Comparison of ENCODE assay signal across 20 cellular contexts in genomic region chr3:141442914-141443313, GRCh38. TPM values are rescaled to one million over a fixed set of nuclear protein-coding genes. Genes with fewer than 3 reads are reported as not detected.
DNase-seq lines count a peak whose midpoint lies in the region; ATAC-seq, FAIRE-seq and TF ChIP-seq lines count a peak whose summit lies in the region.
"Had no signal": no experiment of that assay in that cellular context is flagged by ENCODE, and none has a peak within 500 bp of the region (broad histone marks: within the 10 kb centered on the region; RNA-seq: fewer than 3 reads in every experiment).

No MANE protein-coding gene starts in this region.

- H3K4me3 ChIP-seq in GM23248 (no peak overlapping the region), lower lobe of right lung (no peak overlapping the region), smooth muscle cell (no peak overlapping the region), Karpas-422 (ENCODE audit: low read length) (no peak overlapping the region)
- H3K4me3 ChIP-seq: spleen had no signal

- H3K27ac ChIP-seq in GM23248 (peak overlapping the region; percentile 53; the same call in 1 of the 2 replicates), lower lobe of right lung (peak overlapping the region; percentile 63), smooth muscle cell (ENCODE audit: low read depth) (peak overlapping the region; percentile 13), Karpas-422 (ENCODE audit: low read length) (no peak overlapping the region)
- H3K27ac ChIP-seq: KMS-11 had no signal

- H3K79me2 ChIP-seq in GM23248 (ENCODE audit: insufficient read depth): peaks cover 90% of the 10 kb centered on the region
- no peaks in the 10 kb centered on the region for H3K79me2 ChIP-seq in smooth muscle cell (ENCODE audit: low read depth)
- no peaks in the 10 kb centered on the region for H3K79me2 ChIP-seq in Karpas-422 (ENCODE audit: low read length)

- H3F3A ChIP-seq in GM23248 (ENCODE audit: insufficient read depth): peaks cover 89% of the 10 kb centered on the region
- peaks cover 14% of the 10 kb centered on the region for H3F3A ChIP-seq in smooth muscle cell (ENCODE audit: low read depth)

- H3K9ac ChIP-seq in GM23248: no peak overlapping the region
- no peak overlapping the region for H3K9ac ChIP-seq in smooth muscle cell (ENCODE audit: low read depth)
- no peak overlapping the region for H3K9ac ChIP-seq in Karpas-422 (ENCODE audit: low read length)
- H3K9ac ChIP-seq: KMS-11 had no signal

- no peak for ATAC-seq in lower lobe of right lung
- ATAC-seq: activated T-helper 17 cell treated with anti-CD3 and anti-CD28 coated beads, Interleukin-2, amount 50 U/mL, for 72 hours; stimulated activated effector memory CD8-positive, alpha-beta T cell treated with anti-CD3 and anti-CD28 coated beads, Interleukin-12 subunit alpha, Interleukin-12 subunit beta, amount 100 ng/mL, for 72 hours had no signal

- WGBS in GM23248 (ENCODE audit: low coverage in 1 of 2, low lambda C conversion rate in 2 of 2, missing lambda C conversion rate in 2 of 2), 2 experiments: 95 to 97% methylated on average over 15 of the region's 15 CpGs
- WGBS in smooth muscle cell (ENCODE audit: low lambda C conversion rate): 96% methylated on average over 15 of the region's 15 CpGs

- H3K9me2 ChIP-seq in GM23248 (ENCODE audit: insufficient read depth) (no peaks in the 10 kb centered on the region), Karpas-422 (replicated peaks; ENCODE audit: insufficient read depth, low read length) (no peaks in the 10 kb centered on the region)

- peaks cover 77% of the 10 kb centered on the region for H3K36me3 ChIP-seq in GM23248 (ENCODE audit: low read depth)
- H3K36me3 ChIP-seq in lower lobe of right lung: peaks cover 68% of the 10 kb centered on the region
- no peaks in the 10 kb centered on the region for H3K36me3 ChIP-seq in smooth muscle cell (ENCODE audit: low read depth)
- 0 out of 2 replicates have a peak, but pooled peaks cover 6% of the 10 kb centered on the region for H3K36me3 ChIP-seq in Karpas-422 (ENCODE audit: insufficient read depth, low read length)

- H3K4me1 ChIP-seq in GM23248 (ENCODE audit: insufficient read depth) (peaks cover 23% of the 10 kb centered on the region), lower lobe of right lung (peaks cover 40% of the 10 kb centered on the region), smooth muscle cell (ENCODE audit: low read depth) (peaks cover 7% of the 10 kb centered on the region), Karpas-422 (ENCODE audit: low read length) (peaks cover 4% of the 10 kb centered on the region)

- H3K4me2 ChIP-seq in GM23248 (ENCODE audit: unreplicated experiment): no peak overlapping the region
- no peak overlapping the region for H3K4me2 ChIP-seq in smooth muscle cell
- no peak overlapping the region for H3K4me2 ChIP-seq in Karpas-422 (ENCODE audit: low read depth, low read length, poor library complexity, severe bottlenecking)
- H3K4me2 ChIP-seq: KMS-11 had no signal

- H3K27me3 ChIP-seq in GM23248 (replicated peaks; ENCODE audit: insufficient read depth): no peaks in the 10 kb centered on the region
- no peaks in the 10 kb centered on the region for H3K27me3 ChIP-seq in lower lobe of right lung (ENCODE audit: low read depth)
- no peaks in the 10 kb centered on the region for H3K27me3 ChIP-seq in smooth muscle cell (ENCODE audit: low read depth)
- H3K27me3 ChIP-seq in Karpas-422 (ENCODE audit: low read length): no peaks in the 10 kb centered on the region
- H3K27me3 ChIP-seq: spleen had no signal

- intact Hi-C loops in lower lobe of right lung (cut with DNase I): no loop called here

- H2AFZ ChIP-seq in GM23248: no peak overlapping the region
- H2AFZ ChIP-seq in smooth muscle cell (ENCODE audit: low read depth): no peak overlapping the region
- H2AFZ ChIP-seq in Karpas-422 (ENCODE audit: low read length): no peak overlapping the region

- TF ChIP-seq CTCF in lower lobe of right lung (IDR thresholded peaks at IDR 0.05) (no peak), smooth muscle cell (IDR thresholded peaks at IDR 0.05; ENCODE audit: borderline replicate concordance, insufficient read depth, poor library complexity, severe bottlenecking) (no peak)

- H4K20me1 ChIP-seq in GM23248 (ENCODE audit: insufficient read depth) (no peaks in the 10 kb centered on the region), smooth muscle cell (ENCODE audit: low read depth) (no peaks in the 10 kb centered on the region), Karpas-422 (ENCODE audit: insufficient read depth, low read depth, low read length) (no peaks in the 10 kb centered on the region)

- DNase-seq in GM23248: no peak
- peak; percentile 13 for DNase-seq in ecto neural progenitor cell (ENCODE audit: low spot score)
- no peak for DNase-seq in lower lobe of right lung
- no peak for DNase-seq in smooth muscle cell (lab: John Stamatoyannopoulos, UW; ENCODE audit: unreplicated experiment)
- no peak for DNase-seq in RCC 7860 (ENCODE audit: low spot score)
- no peak for DNase-seq in SW 1271 (lab: John Stamatoyannopoulos, UW)
- no peak for DNase-seq in Karpas-422
- DNase-seq in activated CD4-positive, alpha-beta T cell treated with anti-CD3 and anti-CD28 coated beads for 1 hour: no peak
- DNase-seq: activated CD4-positive, alpha-beta memory T cell treated with anti-CD3 and anti-CD28 coated beads for 36 hours; glutamatergic neuron; GOT3; NCI-H1105 treated with DMSO at 0.1 percent for 48 hours; NCI-H2171 treated with DMSO at 0.1 percent for 48 hours; nucleus accumbens; spleen; T-helper 1 cell had no signal

- in situ Hi-C loops in GM23248 (cut with MboI): no loop called here

- H3K9me3 ChIP-seq in GM23248 (ENCODE audit: low read depth): no peaks in the 10 kb centered on the region
- no peaks in the 10 kb centered on the region for H3K9me3 ChIP-seq in lower lobe of right lung
- no peaks in the 10 kb centered on the region for H3K9me3 ChIP-seq in smooth muscle cell (replicated peaks; ENCODE audit: low read depth)
- H3K9me3 ChIP-seq in Karpas-422 (ENCODE audit: low read length): no peaks in the 10 kb centered on the region
- H3K9me3 ChIP-seq: spleen had no signal

- FAIRE-seq in RCC 7860 (lab: Jason Lieb, UNC): no peak
- FAIRE-seq: urothelium cell line had no signal

RNA-seq across cellular contexts. Expression of gene RASA2, which starts 43.9 kb away (rescaled TPM):
- 18.8 and 21.0 TPM in 2 replicates for total RNA-seq in GM23248 (2014; rRNA removed; shearing (Covaris generic))
- polyA plus RNA-seq in GM23248 (2016; fragmentation: Nextera tagmentation; extraction: Ambion mirVana) (12.4 and 16.9 TPM in 2 replicates), smooth muscle cell (4.9 and 5.5 TPM in 2 replicates)
- total RNA-seq in lower lobe of right lung (21.5 TPM), smooth muscle cell (19.9 and 20.0 TPM in 2 replicates)
- 11.5 and 27.1 TPM in 2 replicates for total RNA-seq in Karpas-422 (2014; rRNA removed; shearing (Covaris generic); ENCODE audit: low replicate concordance)
